Comparison of ENCODE assay signal across 8 cellular contexts in genomic region chr21:17925000-17925610, GRCh38.
A peak's percentile ranks its signal among the peaks of the same experiment; 100 is the strongest.
DNase-seq lines count a peak whose midpoint lies in the region; ATAC-seq and TF ChIP-seq lines count a peak whose summit lies in the region.

No MANE protein-coding gene starts in this region.

- peaks cover 11% of the 10 kb centered on the region for H3K9me3 Mint-ChIP-seq in activated T-helper 1 cell treated with anti-CD3 and anti-CD28 coated beads, Interleukin-12 subunit alpha, Interleukin-12 subunit beta, Interleukin-2, Interleukin-4 antibody, amounts not matched to agents 30 ng/mL and 10 ng/mL and 1 ng/mL, durations not matched to agents 14 hours and 24 hours and 36 hours

- H3K4me3 Mint-ChIP-seq in activated T-helper 1 cell treated with anti-CD3 and anti-CD28 coated beads, Interleukin-12 subunit alpha, Interleukin-12 subunit beta, Interleukin-2, Interleukin-4 antibody, amounts not matched to agents 30 ng/mL and 10 ng/mL and 1 ng/mL, durations not matched to agents 14 hours and 24 hours and 36 hours: no peak overlapping the region

- no peak overlapping the region for H3K4me3 ChIP-seq in GM06990 (replicated peaks; ENCODE audit: low read depth, low read length)
- H3K4me3 ChIP-seq in NT2/D1 (ENCODE audit: insufficient read length, low read depth): no peak overlapping the region
- H3K4me3 ChIP-seq in ovary: no peak overlapping the region

- no peaks in the 10 kb centered on the region for H3K36me3 Mint-ChIP-seq in activated T-helper 1 cell treated with anti-CD3 and anti-CD28 coated beads, Interleukin-12 subunit alpha, Interleukin-12 subunit beta, Interleukin-2, Interleukin-4 antibody, amounts not matched to agents 30 ng/mL and 10 ng/mL and 1 ng/mL, durations not matched to agents 14 hours and 24 hours and 36 hours (ENCODE audit: low read depth)

- TF ChIP-seq CTCF in GM06990 (IDR thresholded peaks at IDR 0.05; ENCODE audit: insufficient read depth, low read length, poor library complexity, severe bottlenecking): peak; percentile 88
- peak; percentile 17 to 45 (median 36) for TF ChIP-seq CTCF in ovary (IDR thresholded peaks at IDR 0.05)

- peak; percentile 98 for ATAC-seq in GM21529 (IDR thresholded peaks at IDR 0.05; ENCODE audit: unreplicated experiment)

- H3K27me3 ChIP-seq in GM06990 (replicated peaks; ENCODE audit: control insufficient read depth, insufficient read depth, low read length) (no peaks in the 10 kb centered on the region), NT2/D1 (ENCODE audit: insufficient read depth, insufficient read length) (no peaks in the 10 kb centered on the region), ovary (no peaks in the 10 kb centered on the region)

- no peak for DNase-seq in GM06990 (ENCODE audit: extremely low read depth, insufficient read length)
- DNase-seq in HS-27A (ENCODE audit: low read depth): peak; percentile 35
- DNase-seq in NT2/D1 (ENCODE audit: low read depth, low spot score): peak; percentile 74
- peak; percentile 14 for DNase-seq in activated T-helper 1 cell treated with anti-CD3 and anti-CD28 coated beads, Interleukin-12 subunit alpha, Interleukin-12 subunit beta, Interleukin-2, Interleukin-4 antibody, amounts not matched to agents 30 ng/mL and 10 ng/mL and 1 ng/mL, durations not matched to agents 14 hours and 24 hours and 36 hours (ENCODE audit: low spot score)
- peak; percentile 41 for DNase-seq in foreskin melanocyte
- peak in 3 of 5 donors; percentile 12 to 52 (median 27) for DNase-seq in ovary
- DNase-seq in posterior vena cava (ENCODE audit: low spot score): no peak

- H3K9ac ChIP-seq in NT2/D1 (ENCODE audit: insufficient read length, low read depth): no peak overlapping the region

- no peak for TF ChIP-seq POLR2A in ovary (IDR thresholded peaks at IDR 0.05)

- no peaks in the 10 kb centered on the region for H3K4me1 Mint-ChIP-seq in activated T-helper 1 cell treated with anti-CD3 and anti-CD28 coated beads, Interleukin-12 subunit alpha, Interleukin-12 subunit beta, Interleukin-2, Interleukin-4 antibody, amounts not matched to agents 30 ng/mL and 10 ng/mL and 1 ng/mL, durations not matched to agents 14 hours and 24 hours and 36 hours (ENCODE audit: low read depth)

- H3K27ac ChIP-seq in ovary: no peak overlapping the region

- WGBS in ovary, 3 donors: 0 to 2% (median 1%) methylated on average over 3 of the region's 3 CpGs

- TF ChIP-seq EP300 in ovary (IDR thresholded peaks at IDR 0.05): no peak

- H3K9me3 ChIP-seq in NT2/D1 (ENCODE audit: insufficient read depth, low read length) (peaks cover 11% of the 10 kb centered on the region), ovary (no peaks in the 10 kb centered on the region)

- peaks cover 7% of the 10 kb centered on the region for H3K27me3 Mint-ChIP-seq in activated T-helper 1 cell treated with anti-CD3 and anti-CD28 coated beads, Interleukin-12 subunit alpha, Interleukin-12 subunit beta, Interleukin-2, Interleukin-4 antibody, amounts not matched to agents 30 ng/mL and 10 ng/mL and 1 ng/mL, durations not matched to agents 14 hours and 24 hours and 36 hours (ENCODE audit: insufficient read depth)

- H3K27ac Mint-ChIP-seq in activated T-helper 1 cell treated with anti-CD3 and anti-CD28 coated beads, Interleukin-12 subunit alpha, Interleukin-12 subunit beta, Interleukin-2, Interleukin-4 antibody, amounts not matched to agents 30 ng/mL and 10 ng/mL and 1 ng/mL, durations not matched to agents 14 hours and 24 hours and 36 hours: no peak overlapping the region

- H3K36me3 ChIP-seq in GM06990 (ENCODE audit: control insufficient read depth, insufficient read depth, low read length): no peaks in the 10 kb centered on the region
- no peaks in the 10 kb centered on the region for H3K36me3 ChIP-seq in NT2/D1 (ENCODE audit: insufficient read depth, insufficient read length, low read length)
- H3K36me3 ChIP-seq in ovary: no peaks in the 10 kb centered on the region

- H3K4me1 ChIP-seq in NT2/D1 (ENCODE audit: insufficient read depth, insufficient read length): peaks cover 4% of the 10 kb centered on the region
- no peaks in the 10 kb centered on the region for H3K4me1 ChIP-seq in ovary (ENCODE audit: insufficient read depth)

- intact Hi-C loops in activated T-helper 1 cell treated with anti-CD3 and anti-CD28 coated beads, Interleukin-12 subunit alpha, Interleukin-12 subunit beta, Interleukin-2, Interleukin-4 antibody, amounts not matched to agents 30 ng/mL and 10 ng/mL and 1 ng/mL, durations not matched to agents 14 hours and 24 hours and 36 hours (cut with micrococcal nuclease): loop anchor here (1.0 to 10.0 kb wide), 2 partner anchors 246 to 540 kb away; no protein-coding TSS in a partner anchor
- intact Hi-C loops in ovary (cut with DNase I) (loop anchor here in 3 of 4 donors (5.0 to 10.0 kb wide), 3 partner anchors 240 to 250 kb away; no protein-coding TSS in a partner anchor), posterior vena cava (cut with DNase I) (loop anchor here (5.0 to 10.0 kb wide), 2 partner anchors 248 to 540 kb away; no protein-coding TSS in a partner anchor)

Comparison
In these comparisons a context has a peak if more than half of its experiments do, and no peak if none do; other contexts are left out.
1. DNase-seq: peak in HS-27A (single experiment), NT2/D1 (single experiment), activated T-helper 1 cell treated with anti-CD3 and anti-CD28 coated beads, Interleukin-12 subunit alpha, Interleukin-12 subunit beta, Interleukin-2, Interleukin-4 antibody, amounts not matched to agents 30 ng/mL and 10 ng/mL and 1 ng/mL, durations not matched to agents 14 hours and 24 hours and 36 hours (single experiment), foreskin melanocyte (single experiment) and ovary (3 of 5); none in GM06990 (single experiment) and posterior vena cava (single experiment).